ENCODE assay signal across 21 cellular contexts in the genomic region with DNA sequence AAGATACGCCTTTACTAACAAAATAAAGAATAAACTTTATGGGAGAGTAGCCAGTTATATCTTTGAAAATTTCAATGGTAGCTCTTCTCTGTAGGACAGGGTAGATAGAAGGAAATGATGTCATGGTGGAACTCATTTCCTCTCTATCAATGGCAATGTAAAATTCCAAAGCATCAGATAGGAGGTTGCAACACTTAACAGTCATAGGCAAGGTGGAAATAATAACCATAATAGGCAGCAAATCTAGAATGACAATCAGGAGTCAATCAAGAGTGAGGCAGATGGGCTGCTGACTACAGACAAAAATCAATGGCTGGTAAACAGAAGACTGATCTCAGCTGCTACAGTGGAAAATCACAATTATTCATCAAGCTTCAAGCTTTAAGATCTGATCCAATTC. TPM values are rescaled to one million over a fixed set of nuclear protein-coding genes. Genes with fewer than 3 reads are reported as not detected.
DNase-seq lines count a peak whose midpoint lies in the region; ATAC-seq and TF ChIP-seq lines count a peak whose summit lies in the region.
"Had no signal": no experiment of that assay in that cellular context is flagged by ENCODE, and none has a peak within 500 bp of the region (broad histone marks: within the 10 kb centered on the region; RNA-seq: fewer than 3 reads in every experiment).

No MANE protein-coding gene starts in this region.

- in situ Hi-C loops in HAP-1 (cut with MboI; ENCODE audit: low sequenced_read_pairs): no loop called here

- no peaks in the 10 kb centered on the region for H3K36me3 Mint-ChIP-seq in effector memory CD8-positive, alpha-beta T cell (ENCODE audit: insufficient read depth)

- H3K4me3 ChIP-seq in cardiac fibroblast (replicated peaks in 1 of 2; ENCODE audit: low read depth in 2 of 2, low read length in 2 of 2): no peak overlapping the region
- H3K4me3 ChIP-seq in BE2C (ENCODE audit: low read depth, low read length): no peak overlapping the region
- no peak overlapping the region for H3K4me3 ChIP-seq in HAP-1
- H3K4me3 ChIP-seq: gastroesophageal sphincter had no signal

- ATAC-seq in left colon: peak; percentile 54
- ATAC-seq in effector memory CD8-positive, alpha-beta T cell (replicated peaks): no peak
- ATAC-seq: gastroesophageal sphincter had no signal

- H3K9me3 Mint-ChIP-seq in effector memory CD8-positive, alpha-beta T cell: peaks cover 2% of the 10 kb centered on the region in 2 donors

- TF ChIP-seq CTCF in cardiac fibroblast (IDR thresholded peaks at IDR 0.05; ENCODE audit: low read depth, low read length) (no peak), BE2C (IDR thresholded peaks at IDR 0.05; ENCODE audit: low read depth, low read length) (no peak)

- no peaks in the 10 kb centered on the region for H3K27me3 ChIP-seq in BE2C
- no peaks in the 10 kb centered on the region for H3K27me3 ChIP-seq in HAP-1 (ENCODE audit: low read depth)
- H3K27me3 ChIP-seq: gastroesophageal sphincter had no signal

- peak; percentile 41 for DNase-seq in EH (ENCODE audit: low read depth)
- DNase-seq in LHCN-M2 (ENCODE audit: low read depth): peak; percentile 8
- peak; percentile 56 to 83 for DNase-seq in cardiac fibroblast (ENCODE audit: low read depth in 2 of 2)
- no peak for DNase-seq in left colon
- no peak for DNase-seq in effector memory CD8-positive, alpha-beta T cell
- no peak for DNase-seq in cerebellum (ENCODE audit: low spot score)
- DNase-seq in BE2C: no peak
- no peak for DNase-seq in HAP-1 (ENCODE audit: low spot score in 2 of 2)
- DNase-seq: activated CD4-positive, alpha-beta memory T cell treated with anti-CD3 and anti-CD28 coated beads, Interleukin-2, amount 10 ng/mL, durations not matched to agents 7 days and 5 days; activated gamma-delta T cell treated with Interleukin-2 at 50 U/mL for 16 hours; CD4-positive, alpha-beta T cell; hypothalamus; islet precursor cell; NCI-H2081 treated with DMSO at 0.1 percent for 48 hours; NCI-H524; nucleus accumbens; RPMI8226; stimulated activated CD4-positive, alpha-beta T cell treated with anti-CD3 and anti-CD28 coated beads, Interleukin-4, amount 100 ng/mL, for 24 hours; stimulated activated naive CD4-positive, alpha-beta T cell treated with Interleukin-2 at 50 U/mL for 16 hours had no signal

- H3K9me3 ChIP-seq in BE2C (no peaks in the 10 kb centered on the region), HAP-1 (no peaks in the 10 kb centered on the region)

- H3K4me1 ChIP-seq in BE2C (peaks cover 6% of the 10 kb centered on the region; the same call in 1 of the 2 replicates), HAP-1 (peaks cover 9% of the 10 kb centered on the region)

- H3K27me3 Mint-ChIP-seq in effector memory CD8-positive, alpha-beta T cell: peaks cover 6 to 10% of the 10 kb centered on the region in 2 donors

- H3K27ac Mint-ChIP-seq in effector memory CD8-positive, alpha-beta T cell: no peak overlapping the region
- H3K27ac Mint-ChIP-seq: activated CD4-positive, alpha-beta memory T cell treated with anti-CD3 and anti-CD28 coated beads, Interleukin-2, amount 10 ng/mL, durations not matched to agents 7 days and 5 days; CD4-positive, alpha-beta T cell; memory B cell had no signal

- intact Hi-C loops in left colon (cut with DNase I, micrococcal nuclease): no loop called here

- no peak overlapping the region for H3K4me3 Mint-ChIP-seq in effector memory CD8-positive, alpha-beta T cell
- H3K4me3 Mint-ChIP-seq: activated CD4-positive, alpha-beta memory T cell treated with anti-CD3 and anti-CD28 coated beads, Interleukin-2, amount 10 ng/mL, durations not matched to agents 7 days and 5 days; CD4-positive, alpha-beta T cell; memory B cell had no signal

- no peaks in the 10 kb centered on the region for H3K4me1 Mint-ChIP-seq in effector memory CD8-positive, alpha-beta T cell (ENCODE audit: low read depth in 2 of 2)
- H3K4me1 Mint-ChIP-seq: activated CD4-positive, alpha-beta memory T cell treated with anti-CD3 and anti-CD28 coated beads, Interleukin-2, amount 10 ng/mL, durations not matched to agents 7 days and 5 days; memory B cell had no signal

- no peaks in the 10 kb centered on the region for H3K36me3 ChIP-seq in BE2C
- H3K36me3 ChIP-seq in HAP-1 (replicated peaks): no peaks in the 10 kb centered on the region
- H3K36me3 ChIP-seq: gastroesophageal sphincter had no signal

RNA-seq across cellular contexts. Expression of gene TET2, which starts 53.9 kb away (rescaled TPM):
- total RNA-seq in LHCN-M2 (2014; rRNA removed) (8.3 and 9.5 TPM in 2 replicates), left colon (10 to 100 TPM; 30.8 to 31.2 TPM), cerebellum (35.7 TPM)
- 2.1 TPM for polyA plus RNA-seq in LHCN-M2 (2012)
- 9.4 TPM for polyA plus RNA-seq in BE2C (2012; ENCODE audit: insufficient read depth, insufficient read length, low read depth)

Comparison
In these comparisons a context has a peak if more than half of its experiments do, and no peak if none do; other contexts are left out.
1. DNase-seq: peak in EH (single experiment), LHCN-M2 (single experiment) and cardiac fibroblast (2 of 2); none in left colon (0 of 2), effector memory CD8-positive, alpha-beta T cell (0 of 3), cerebellum (single experiment), BE2C (single experiment) and HAP-1 (0 of 2).